Comparison of ENCODE assay signal across 23 cellular contexts in genomic region chr7:28701731-28702130, GRCh38.
A peak's percentile ranks its signal among the peaks of the same experiment; 100 is the strongest.
DNase-seq lines count a peak whose midpoint lies in the region; ATAC-seq, FAIRE-seq and TF ChIP-seq lines count a peak whose summit lies in the region.
"Had no signal": no experiment of that assay in that cellular context is flagged by ENCODE, and none has a peak within 500 bp of the region (broad histone marks: within the 10 kb centered on the region; RNA-seq: fewer than 3 reads in every experiment).

No MANE protein-coding gene starts in this region.

- no peak overlapping the region for H2BK15ac ChIP-seq in mesendoderm (replicated peaks; ENCODE audit: low read depth)

- ATAC-seq in thoracic aorta (ENCODE audit: insufficient number of reproducible peaks, low FRiP score, low read depth) = no peak

- H3K18ac ChIP-seq in mesendoderm (ENCODE audit: low read length) = no peak overlapping the region

- WGBS in mesendoderm (ENCODE audit: extremely low coverage, insufficient coverage, low lambda C conversion rate) = no CpG with 5 or more reads among the region's 1 CpG

- intact Hi-C loops in dorsolateral prefrontal cortex (cut with DNase I) = loop anchor here in 1 of 2 donors (5.0 kb wide), 1 partner anchor 46 kb away; no protein-coding TSS in a partner anchor
- intact Hi-C loops in kidney (cut with DNase I) = no loop called here

- H4K8ac ChIP-seq in mesendoderm (ENCODE audit: low read depth, low read length) = no peak overlapping the region

- H3K9me3 ChIP-seq in kidney (ENCODE audit: control insufficient read depth in 1 of 2, low read length in 2 of 2) (no peaks in the 10 kb centered on the region), thoracic aorta (no peaks in the 10 kb centered on the region)

- no peak for TF ChIP-seq CTCF in dorsolateral prefrontal cortex (IDR thresholded peaks at IDR 0.05 in 54 of 56, conservative IDR thresholded peaks at IDR 0.05 in 2 of 56; ENCODE audit: low read depth in 1 of 56, partially characterized antibody in 56 of 56)
- TF ChIP-seq CTCF in kidney (IDR thresholded peaks at IDR 0.05; ENCODE audit: borderline replicate concordance, extremely low read depth, insufficient read depth) = no peak
- TF ChIP-seq CTCF in thoracic aorta (IDR thresholded peaks at IDR 0.05) = no peak

- no peak overlapping the region for H2BK120ac ChIP-seq in mesendoderm (ENCODE audit: low read depth, low read length)

- H3K36me3 ChIP-seq in kidney (ENCODE audit: control insufficient read depth in 1 of 2, insufficient read depth in 2 of 2, low read length in 2 of 2) (no peaks in the 10 kb centered on the region), thoracic aorta (no peaks in the 10 kb centered on the region), mesendoderm (ENCODE audit: control insufficient read depth, insufficient read depth, low read length) (no peaks in the 10 kb centered on the region)

- no peak overlapping the region for H2AK5ac ChIP-seq in mesendoderm (ENCODE audit: low read length)

- H3K27ac ChIP-seq in dorsolateral prefrontal cortex (peak overlapping the region in 30 of 59 donors; percentile 1 to 75 (median 31)), kidney (ENCODE audit: low read depth in 2 of 2, low read length in 2 of 2) (no peak overlapping the region), thoracic aorta (peak overlapping the region; percentile 20 to 46), mesendoderm (ENCODE audit: low read depth, low read length) (no peak overlapping the region)
- H3K27ac ChIP-seq: 22Rv1 had no signal

- no peak overlapping the region for H3K4me2 ChIP-seq in mesendoderm (ENCODE audit: low read length)

- FAIRE-seq in kidney (lab: Jason Lieb, UNC) = peak; percentile 42
- FAIRE-seq: GM12892, RCC 7860 had no signal

- H3K4me1 ChIP-seq in kidney (ENCODE audit: control insufficient read depth in 1 of 2, insufficient read depth in 1 of 2, low read depth in 1 of 2, low read length in 2 of 2) = no peaks in the 10 kb centered on the region
- peaks cover 11 to 48% of the 10 kb centered on the region in 2 donors for H3K4me1 ChIP-seq in thoracic aorta (ENCODE audit: control insufficient read depth in 1 of 2, low read depth in 2 of 2)
- no peaks in the 10 kb centered on the region for H3K4me1 ChIP-seq in mesendoderm (ENCODE audit: control insufficient read depth, low read depth, low read length)

- H3K27me3 ChIP-seq in dorsolateral prefrontal cortex = no peaks in the 10 kb centered on the region
- H3K27me3 ChIP-seq in thoracic aorta (replicated peaks; ENCODE audit: insufficient read depth) = no peaks in the 10 kb centered on the region
- no peaks in the 10 kb centered on the region for H3K27me3 ChIP-seq in mesendoderm (ENCODE audit: insufficient read depth, low read length, poor library complexity)

- no peak overlapping the region for H3K23ac ChIP-seq in mesendoderm (ENCODE audit: low read length)

- no peak overlapping the region for H3K4ac ChIP-seq in mesendoderm (ENCODE audit: low read depth, low read length)

- H3K9ac ChIP-seq in kidney (ENCODE audit: low read length in 2 of 2) = no peak overlapping the region
- H3K9ac ChIP-seq in mesendoderm (ENCODE audit: low read length) = no peak overlapping the region

- H3K56ac ChIP-seq in mesendoderm (ENCODE audit: low read length) = no peak overlapping the region

- no peaks in the 10 kb centered on the region for H3K79me1 ChIP-seq in mesendoderm (ENCODE audit: low read length)

- no peak overlapping the region for H4K5ac ChIP-seq in mesendoderm (ENCODE audit: low read length)

- H3K4me3 ChIP-seq in dorsolateral prefrontal cortex (no peak overlapping the region), kidney (ENCODE audit: low read length in 2 of 2) (no peak overlapping the region), thoracic aorta (peak overlapping the region; percentile 54), mesendoderm (ENCODE audit: low read length) (no peak overlapping the region)

- H2BK5ac ChIP-seq in mesendoderm (ENCODE audit: low read length) = no peak overlapping the region

- H3K79me2 ChIP-seq in mesendoderm (ENCODE audit: control insufficient read depth, insufficient read depth, low read length) = no peaks in the 10 kb centered on the region

- peak; percentile 35 for DNase-seq in DMS 273 (lab: John Stamatoyannopoulos, UW; ENCODE audit: unreplicated experiment)
- DNase-seq in DMS 273 treated with DMSO at 0.1 percent for 48 hours (lab: John Stamatoyannopoulos, UW) = no peak
- DNase-seq in dorsolateral prefrontal cortex = no peak
- no peak for DNase-seq in kidney
- DNase-seq in thoracic aorta (ENCODE audit: low spot score) = no peak
- DNase-seq in mesendoderm = no peak
- DNase-seq in activated CD4-positive, alpha-beta T cell treated with anti-CD3 and anti-CD28 coated beads for 1 hour = no peak
- DNase-seq in C1 segment of cervical spinal cord (lab: John Stamatoyannopoulos, UW) = no peak
- DNase-seq: ACHN; CD4-positive, CD25-positive, alpha-beta regulatory T cell; DMS79 treated with DMSO at 0.1 percent for 48 hours; H9; KG1; MV-4-11; NCI-H1105 treated with DMSO at 0.1 percent for 48 hours; NCI-H1694; NCI-H2081 treated with DMSO at 0.1 percent for 48 hours; NCI-H2171 treated with DMSO at 0.1 percent for 48 hours; NCI-H524 treated with DMSO at 0.1 percent for 48 hours; NCI-H82 had no signal

Comparison
In these comparisons a context has a peak if more than half of its experiments do, and no peak if none do; other contexts are left out.
1. H3K27ac ChIP-seq: peak in dorsolateral prefrontal cortex (30 of 59) and thoracic aorta (2 of 2); none in kidney (0 of 2) and mesendoderm (single experiment).